8 cellular contexts compared by ENCODE assay signal in the genomic region with DNA sequence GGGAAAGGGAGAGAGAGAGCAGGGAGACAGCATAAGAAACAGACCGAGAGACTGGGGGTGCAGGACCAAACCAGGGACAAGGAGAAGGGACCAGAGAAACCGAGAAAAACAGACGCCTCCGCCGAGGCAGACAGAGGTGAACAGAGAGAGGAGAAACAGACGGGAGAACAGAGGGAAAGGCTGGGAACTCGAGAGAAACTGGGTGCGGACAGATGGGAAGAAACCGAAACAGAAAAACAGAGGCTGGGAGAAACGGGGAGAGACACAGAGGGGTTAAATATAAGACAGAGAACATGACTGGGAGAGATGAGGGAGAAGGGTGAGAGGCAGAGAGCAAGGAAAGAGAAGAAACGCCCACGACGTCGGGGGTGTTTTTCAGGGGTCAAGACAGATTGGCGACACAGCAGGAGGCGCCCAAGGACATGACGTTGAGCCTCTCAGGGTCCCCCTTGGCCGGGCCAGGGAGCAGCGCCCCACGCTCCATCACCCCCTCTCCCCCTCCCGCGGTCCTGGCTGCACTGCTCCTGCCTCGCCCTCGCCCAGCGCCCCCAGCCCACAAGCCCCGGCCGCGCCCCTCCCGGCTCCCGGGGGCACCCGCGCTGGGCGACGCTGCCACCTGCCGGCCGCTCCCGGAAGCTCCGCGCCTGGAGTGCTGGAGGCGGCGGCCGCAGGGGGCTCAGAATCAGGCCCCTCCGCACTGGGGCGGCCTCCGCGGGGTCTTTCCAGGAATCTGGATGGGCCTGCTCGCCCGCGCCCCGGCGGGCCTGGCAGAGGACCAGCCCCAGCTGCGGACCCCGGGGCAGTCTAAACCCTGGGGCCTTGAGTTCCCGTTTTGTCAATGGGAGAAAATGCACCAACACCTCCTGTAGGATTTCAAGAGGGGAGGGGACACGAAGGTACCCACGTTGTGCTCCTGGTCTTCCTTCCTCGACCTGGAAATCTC.
A peak's percentile ranks its signal among the peaks of the same experiment; 100 is the strongest.
DNase-seq lines count a peak whose midpoint lies in the region.

No MANE protein-coding gene starts in this region.

- H3K9me3 ChIP-seq in endocrine pancreas (ENCODE audit: control insufficient read depth, low read length), result no peaks in the 10 kb centered on the region

- peak overlapping the region; percentile 40 for H3K9ac ChIP-seq in endocrine pancreas (ENCODE audit: control insufficient read depth, insufficient read depth, low read length)

- no peaks in the 10 kb centered on the region for H3K36me3 ChIP-seq in endocrine pancreas (ENCODE audit: control insufficient read depth, insufficient read depth, low read length)

- DNase-seq in GM03348 (ENCODE audit: low spot score) (peak; percentile 90), NCI-H1105 treated with DMSO at 0.1 percent for 48 hours (lab: John Stamatoyannopoulos, UW) (peak; percentile 16), midbrain (lab: John Stamatoyannopoulos, UW) (peak; percentile 8), NOMO-1 treated with DMSO at 0.1 percent for 48 hours (lab: John Stamatoyannopoulos, UW; ENCODE audit: unreplicated experiment) (no peak), NCI-H2081 treated with DMSO at 0.1 percent for 48 hours (lab: John Stamatoyannopoulos, UW) (no peak)
- DNase-seq in activated CD8-positive, alpha-beta memory T cell treated with anti-CD3 and anti-CD28 coated beads for 1 hour (ENCODE audit: extremely low read depth in 1 of 2, low read depth in 1 of 2), result peak; percentile 9 to 36
- DNase-seq in stimulated activated CD8-positive, alpha-beta memory T cell treated with anti-CD3 and anti-CD28 coated beads, Interleukin-4, amount 100 ng/mL, for 48 hours, result peak; percentile 78

- H3K27me3 ChIP-seq in endocrine pancreas (ENCODE audit: control insufficient read depth, insufficient read depth, low read length), result peaks cover 3% of the 10 kb centered on the region

- peak overlapping the region; percentile 70 for H3K4me3 ChIP-seq in endocrine pancreas (ENCODE audit: control insufficient read depth, insufficient read depth, low read length)

- no peaks in the 10 kb centered on the region for H3K4me1 ChIP-seq in endocrine pancreas (ENCODE audit: control insufficient read depth, insufficient read depth, low read length)

Comparison
In these comparisons a context has a peak if more than half of its experiments do, and no peak if none do; other contexts are left out.
1. DNase-seq: peak in GM03348 (single experiment), NCI-H1105 treated with DMSO at 0.1 percent for 48 hours (single experiment), activated CD8-positive, alpha-beta memory T cell treated with anti-CD3 and anti-CD28 coated beads for 1 hour (2 of 2), midbrain (single experiment) and stimulated activated CD8-positive, alpha-beta memory T cell treated with anti-CD3 and anti-CD28 coated beads, Interleukin-4, amount 100 ng/mL, for 48 hours (single experiment); none in NOMO-1 treated with DMSO at 0.1 percent for 48 hours (single experiment) and NCI-H2081 treated with DMSO at 0.1 percent for 48 hours (single experiment).